9 cellular contexts compared by ENCODE assay signal in genomic region chr6:5287205-5287965, GRCh38. TPM values are rescaled to one million over a fixed set of nuclear protein-coding genes. Genes with fewer than 3 reads are reported as not detected.
DNase-seq lines count a peak whose midpoint lies in the region; ATAC-seq and TF ChIP-seq lines count a peak whose summit lies in the region.
"Had no signal": no experiment of that assay in that cellular context is flagged by ENCODE, and none has a peak within 500 bp of the region (broad histone marks: within the 10 kb centered on the region; RNA-seq: fewer than 3 reads in every experiment).

No MANE protein-coding gene starts in this region.

- no peaks in the 10 kb centered on the region for H3K9me3 Mint-ChIP-seq in activated naive CD8-positive, alpha-beta T cell (ENCODE audit: low read depth)
- H3K9me3 Mint-ChIP-seq in activated naive CD8-positive, alpha-beta T cell treated with anti-CD3 and anti-CD28 coated beads, Interleukin-2, amount 50 U/mL, for 24 hours: no peaks in the 10 kb centered on the region

- H3K27me3 ChIP-seq in body of pancreas: no peaks in the 10 kb centered on the region
- no peaks in the 10 kb centered on the region for H3K27me3 ChIP-seq in uterus

- H3K27ac ChIP-seq in body of pancreas: no peak overlapping the region
- H3K27ac ChIP-seq in uterus: peak overlapping the region; percentile 42 to 53

- no peak for ATAC-seq in activated naive CD8-positive, alpha-beta T cell treated with anti-CD3 and anti-CD28 coated beads, Interleukin-2, amount 50 U/mL, for 24 hours
- ATAC-seq in body of pancreas: peak; percentile 18
- no peak for ATAC-seq in HG03378 (IDR thresholded peaks at IDR 0.05; ENCODE audit: unreplicated experiment)

- H3K36me3 ChIP-seq in body of pancreas (replicated peaks in 1 of 2; ENCODE audit: insufficient read depth in 1 of 2, low read depth in 2 of 2) (no peaks in the 10 kb centered on the region), uterus (no peaks in the 10 kb centered on the region)

- TF ChIP-seq POLR2A in body of pancreas (IDR thresholded peaks at IDR 0.05) (no peak), uterus (IDR thresholded peaks at IDR 0.05) (no peak)

- H3K4me1 ChIP-seq in body of pancreas: peaks cover 11% of the 10 kb centered on the region
- H3K4me1 ChIP-seq in uterus: no peaks in the 10 kb centered on the region

- TF ChIP-seq CTCF in body of pancreas (IDR thresholded peaks at IDR 0.05) (no peak), uterus (IDR thresholded peaks at IDR 0.05) (no peak)

- no peaks in the 10 kb centered on the region for H3K27me3 Mint-ChIP-seq in activated naive CD8-positive, alpha-beta T cell
- H3K27me3 Mint-ChIP-seq in activated naive CD8-positive, alpha-beta T cell treated with anti-CD3 and anti-CD28 coated beads, Interleukin-2, amount 50 U/mL, for 24 hours: no peaks in the 10 kb centered on the region

- H3K27ac Mint-ChIP-seq in activated naive CD8-positive, alpha-beta T cell: peak overlapping the region; percentile 25
- no peak overlapping the region for H3K27ac Mint-ChIP-seq in activated naive CD8-positive, alpha-beta T cell treated with anti-CD3 and anti-CD28 coated beads, Interleukin-2, amount 50 U/mL, for 24 hours

- no peak for DNase-seq in activated naive CD8-positive, alpha-beta T cell treated with anti-CD3 and anti-CD28 coated beads, Interleukin-2, amount 50 U/mL, for 24 hours
- DNase-seq in body of pancreas: no peak
- DNase-seq in kidney glomerular epithelial cell (lab: John Stamatoyannopoulos, UW): peak; percentile 54
- DNase-seq in uterus: no peak
- no peak for DNase-seq in OCI-M1 (lab: John Stamatoyannopoulos, UW)
- no peak for DNase-seq in NOMO-1 treated with DMSO at 0.1 percent for 48 hours (lab: John Stamatoyannopoulos, UW; ENCODE audit: unreplicated experiment)
- DNase-seq: SIG-M5 had no signal

- no peak overlapping the region for H3K4me3 Mint-ChIP-seq in activated naive CD8-positive, alpha-beta T cell
- no peak overlapping the region for H3K4me3 Mint-ChIP-seq in activated naive CD8-positive, alpha-beta T cell treated with anti-CD3 and anti-CD28 coated beads, Interleukin-2, amount 50 U/mL, for 24 hours

- H3K9me3 ChIP-seq in body of pancreas: no peaks in the 10 kb centered on the region
- no peaks in the 10 kb centered on the region for H3K9me3 ChIP-seq in uterus

- no peak overlapping the region for H3K4me3 ChIP-seq in body of pancreas
- no peak overlapping the region for H3K4me3 ChIP-seq in uterus

- peaks cover 11% of the 10 kb centered on the region for H3K36me3 Mint-ChIP-seq in activated naive CD8-positive, alpha-beta T cell
- H3K36me3 Mint-ChIP-seq in activated naive CD8-positive, alpha-beta T cell treated with anti-CD3 and anti-CD28 coated beads, Interleukin-2, amount 50 U/mL, for 24 hours (ENCODE audit: low read depth): peaks cover 4% of the 10 kb centered on the region

- intact Hi-C loops in body of pancreas (cut with DNase I) (no loop called here), uterus (cut with DNase I; ENCODE audit: low total_unique reads) (no loop called here)

- peaks cover 40% of the 10 kb centered on the region for H3K4me1 Mint-ChIP-seq in activated naive CD8-positive, alpha-beta T cell (ENCODE audit: low read depth)
- H3K4me1 Mint-ChIP-seq in activated naive CD8-positive, alpha-beta T cell treated with anti-CD3 and anti-CD28 coated beads, Interleukin-2, amount 50 U/mL, for 24 hours: peaks cover 37% of the 10 kb centered on the region

- WGBS in body of pancreas, 2 donors: 85 to 87% methylated on average over 12 of the region's 12 CpGs

RNA-seq across cellular contexts. Expression of gene FARS2, which starts 26.1 kb away (rescaled TPM):
- 1 to 10 TPM; 6.5 to 9.6 TPM for total RNA-seq in body of pancreas
- 10 to 100 TPM; 14.4 to 32.5 (median 25.6) TPM for total RNA-seq in uterus

RNA-seq across cellular contexts. Expression of gene LYRM4, which starts 26.6 kb away (rescaled TPM):
- total RNA-seq in body of pancreas (10 to 100 TPM; 15.3 to 18.5 TPM), uterus (10 to 100 TPM in 2 of 4 donors, 1 to 10 TPM in 2; 3.1 to 33.0 (median 15.7) TPM)

Comparison
In these comparisons a context has a peak if more than half of its experiments do, and no peak if none do; other contexts are left out.
1. H3K27ac ChIP-seq: peak in uterus (2 of 2); none in body of pancreas (0 of 4).